1 cellular context compared by ENCODE assay signal in genomic region chr5:34675857-34676256, GRCh38.
TF ChIP-seq lines count a peak whose summit lies in the region.

No MANE protein-coding gene starts in this region.

TF ChIP-seq in HepG2, 621 proteins besides CTCF, POLR2A, EP300 and RAD21:
- TF ChIP-seq ZZZ3 (CRISPR knock-in tag; IDR thresholded peaks at IDR 0.05; ENCODE audit: borderline replicate concordance) (no peak), MTF1 (CRISPR knock-in tag; IDR thresholded peaks at IDR 0.05) (no peak), MAZ (IDR thresholded peaks at IDR 0.05; ENCODE audit: borderline replicate concordance, low read depth, low read length) (no peak), MAZ (CRISPR knock-in tag; IDR thresholded peaks at IDR 0.05; ENCODE audit: low read depth) (no peak), JUN (CRISPR knock-in tag; IDR thresholded peaks at IDR 0.05) (no peak), NFE2L2 (IDR thresholded peaks at IDR 0.05; ENCODE audit: low read length) (0 out of 2 replicates have a peak, but pooled peaks have one; percentile 19), ZNF614 (CRISPR knock-in tag; IDR thresholded peaks at IDR 0.05; ENCODE audit: borderline replicate concordance) (no peak)
